In the genomic region with DNA sequence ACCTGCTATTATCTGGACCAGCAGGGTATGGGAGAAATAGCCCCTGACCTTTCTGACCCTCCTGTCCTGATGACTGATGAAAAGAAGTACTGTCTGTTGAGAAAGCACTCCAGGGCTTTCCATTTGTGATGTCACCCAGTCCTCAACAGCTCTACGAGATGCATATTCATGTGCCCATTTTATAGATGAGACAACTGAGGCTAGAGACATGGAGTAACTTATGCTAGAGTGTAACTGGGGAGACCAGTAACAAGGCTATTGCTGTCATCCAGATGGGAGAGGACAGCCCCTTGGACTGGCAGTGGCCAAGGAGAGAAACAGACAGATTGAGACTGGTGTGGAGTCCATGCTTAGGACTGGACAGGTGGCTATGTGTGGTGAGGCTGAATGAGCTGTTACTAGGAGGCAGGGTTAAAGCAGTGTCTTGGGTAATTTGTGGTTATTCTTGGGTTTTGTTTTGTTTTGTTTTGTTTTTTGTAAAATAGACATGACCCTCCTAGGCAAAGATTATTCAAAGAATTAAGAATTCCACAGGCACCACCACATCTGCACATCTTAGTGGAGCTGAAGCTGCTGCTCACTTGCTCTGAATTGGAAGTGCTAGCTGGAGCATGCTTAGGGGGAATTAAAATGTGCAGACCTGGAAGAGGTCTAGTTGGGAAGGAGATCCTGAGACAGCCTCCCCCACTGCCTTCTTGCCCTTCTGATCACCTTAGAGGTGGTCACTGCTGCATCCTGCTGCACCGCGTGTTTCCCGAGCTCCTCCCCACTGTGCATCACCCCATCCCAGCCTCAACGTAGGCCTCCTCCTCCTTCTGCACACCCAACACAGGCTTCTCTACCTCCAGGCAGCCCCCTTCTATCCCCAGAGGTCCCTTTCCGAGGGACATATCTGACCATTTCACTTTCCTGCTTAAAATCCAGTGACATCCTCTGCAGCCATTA, we compare ENCODE assay signal across 25 cellular contexts. TPM values are rescaled to one million over a fixed set of nuclear protein-coding genes. Genes with fewer than 3 reads are reported as not detected.
"Had no signal": no experiment of that assay in that cellular context is flagged by ENCODE, and none has a peak within 500 bp of the region (broad histone marks: within the 10 kb centered on the region; RNA-seq: fewer than 3 reads in every experiment).

No MANE protein-coding gene starts in this region.

- H3K4me1 ChIP-seq: breast epithelium had no signal

- ATAC-seq: activated CD8-positive, alpha-beta memory T cell treated with anti-CD3 and anti-CD28 coated beads, Interleukin-2, amount 10 ng/mL, durations not matched to agents 7 days and 5 days; activated CD8-positive, alpha-beta T cell treated with anti-CD3 and anti-CD28 coated beads for 36 hours; heart left ventricle; left cardiac atrium; naive thymus-derived CD4-positive, alpha-beta T cell; sciatic nerve; T-cell had no signal

- FAIRE-seq: astrocyte, TTC549 had no signal

- H3K9me3 ChIP-seq: adrenal gland, breast epithelium, heart left ventricle, stomach, suprapubic skin, tibial nerve had no signal

- H3K27ac ChIP-seq: breast epithelium, heart left ventricle, stomach, suprapubic skin, WERI-Rb-1 had no signal

- H3K4me3 ChIP-seq: adrenal gland, breast epithelium, coronary artery, heart left ventricle, stomach, suprapubic skin, tibial nerve had no signal

- H3K27me3 ChIP-seq: adrenal gland, breast epithelium, suprapubic skin, tibial nerve had no signal

- H3K36me3 ChIP-seq: adrenal gland, breast epithelium, heart left ventricle, stomach, suprapubic skin, tibial nerve, WERI-Rb-1 had no signal

- DNase-seq: activated CD4-positive, alpha-beta T cell treated with anti-CD3 and anti-CD28 coated beads, Interleukin-2, amount 10 ng/mL, durations not matched to agents 7 days and 5 days; activated CD4-positive, CD25-positive, alpha-beta regulatory T cell treated with anti-CD3 and anti-CD28 coated beads, Interleukin-2, amount 50 U/mL, for 72 hours; activated CD8-positive, alpha-beta memory T cell treated with anti-CD3 and anti-CD28 coated beads, Interleukin-2, amount 10 ng/mL, durations not matched to agents 7 days and 5 days; activated CD8-positive, alpha-beta T cell treated with anti-CD3 and anti-CD28 coated beads for 36 hours; activated T-cell treated with anti-CD3 and anti-CD28 coated beads for 4 hours; adrenal gland; heart left ventricle; islet precursor cell; left cardiac atrium; mesenchymal stem cell; naive thymus-derived CD4-positive, alpha-beta T cell; occipital lobe; posterior cingulate gyrus; stimulated activated CD4-positive, alpha-beta T cell treated with anti-CD3 and anti-CD28 coated beads, Interleukin-4, amount 100 ng/mL, for 4 hours; stomach; T-cell; WERI-Rb-1 had no signal

RNA-seq across cellular contexts. Expression of gene HRH1, which starts 8.4 kb away (rescaled TPM):
- total RNA-seq: neural crest cell had no signal
- polyA plus RNA-seq: naive thymus-derived CD4-positive, alpha-beta T cell had no signal
